8 cellular contexts compared by ENCODE assay signal in the genomic region with DNA sequence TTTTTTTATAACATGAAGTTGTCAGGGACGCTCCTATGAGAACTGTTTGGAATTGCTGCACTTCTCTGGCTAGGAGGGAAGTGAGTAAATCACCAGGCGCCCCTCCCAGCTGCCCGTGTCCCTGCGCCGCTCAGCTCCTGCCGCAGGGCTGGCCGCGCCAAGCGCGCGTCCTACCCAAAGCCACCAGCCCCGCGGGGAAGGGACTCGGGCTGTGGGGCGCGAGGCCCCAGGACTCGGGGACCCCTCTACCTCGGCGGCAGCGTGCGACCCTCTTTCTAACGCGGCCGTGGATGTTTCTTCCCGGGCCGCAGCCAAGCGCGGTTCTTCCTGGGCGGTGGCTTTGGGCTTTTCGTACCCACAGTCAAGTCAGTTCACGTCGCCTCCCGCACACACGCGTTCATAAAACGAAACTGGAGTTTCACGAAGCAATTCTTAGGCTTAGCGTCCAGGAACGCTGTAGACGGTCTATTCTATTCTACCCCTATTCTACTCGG. TPM values are rescaled to one million over a fixed set of nuclear protein-coding genes. Genes with fewer than 3 reads are reported as not detected.
A peak's percentile ranks its signal among the peaks of the same experiment; 100 is the strongest.
DNase-seq lines count a peak whose midpoint lies in the region; ATAC-seq, FAIRE-seq and TF ChIP-seq lines count a peak whose summit lies in the region.

No MANE protein-coding gene starts in this region.

- DNase-seq in stimulated activated CD4-positive, alpha-beta T cell treated with anti-CD3 and anti-CD28 coated beads, Interleukin-15, amount 100 ng/mL, for 24 hours: peak; percentile 21
- no peak for DNase-seq in stimulated activated CD4-positive, alpha-beta T cell treated with anti-CD3 and anti-CD28 coated beads, Interleukin-2, amount 100 ng/mL, for 24 hours
- DNase-seq in MCF 10A (ENCODE audit: unreplicated experiment) (no peak), kidney (peak; percentile 78), GM19239 (ENCODE audit: insufficient read length, low spot score) (no peak)
- DNase-seq in stimulated activated CD4-positive, alpha-beta T cell treated with anti-CD3 and anti-CD28 coated beads, Interleukin-4, amount 100 ng/mL, for 1 hour: no peak

- POLR2A ChIA-PET in MCF 10A (lab: Yijun Ruan, JAX): interaction anchor here (0.7 to 1.2 kb wide), 2 partner anchors 13 to 29 kb away, joined by 3 read pairs; no protein-coding TSS in a partner anchor

- H3K36me3 Mint-ChIP-seq in MCF 10A (ENCODE audit: insufficient read depth, unreplicated experiment): no peaks in the 10 kb centered on the region

- H3K9me3 Mint-ChIP-seq in MCF 10A (ENCODE audit: unreplicated experiment): no peaks in the 10 kb centered on the region

- H3K9ac ChIP-seq in kidney (ENCODE audit: low read length in 2 of 2) (peak overlapping the region; percentile 61 to 78), stomach smooth muscle (ENCODE audit: low read length in 2 of 2) (no peak overlapping the region)

- H3K4me3 Mint-ChIP-seq in MCF 10A (ENCODE audit: unreplicated experiment): peak overlapping the region; percentile 69

- FAIRE-seq in kidney (lab: Jason Lieb, UNC) (no peak), GM19239 (lab: Jason Lieb, UNC) (no peak)

- no peaks in the 10 kb centered on the region for H3K36me3 ChIP-seq in kidney (ENCODE audit: control insufficient read depth in 1 of 2, insufficient read depth in 2 of 2, low read length in 2 of 2)
- H3K36me3 ChIP-seq in stomach smooth muscle (ENCODE audit: control insufficient read depth in 2 of 2, insufficient read depth in 2 of 2, low read length in 2 of 2): no peaks in the 10 kb centered on the region

- H3K27me3 Mint-ChIP-seq in MCF 10A (ENCODE audit: insufficient read depth, unreplicated experiment): no peaks in the 10 kb centered on the region

- H3K27me3 ChIP-seq in stomach smooth muscle (ENCODE audit: control insufficient read depth in 1 of 2, insufficient read depth in 2 of 2, low read length in 2 of 2): peaks cover 69 to 94% of the 10 kb centered on the region in 2 donors

- CTCF ChIA-PET in MCF 10A (lab: Yijun Ruan, JAX): no interaction called here

- no TSS peak for BruUV-seq in MCF 10A (replicated peaks; lab: Mats Ljungman, UMichigan)

- ATAC-seq in GM21825 (IDR thresholded peaks at IDR 0.05; ENCODE audit: unreplicated experiment): no peak

- H3K4me1 ChIP-seq in kidney (ENCODE audit: control insufficient read depth in 1 of 2, insufficient read depth in 1 of 2, low read depth in 1 of 2, low read length in 2 of 2) (peaks cover 0 to 3% of the 10 kb centered on the region in 2 donors), stomach smooth muscle (ENCODE audit: control insufficient read depth, insufficient read depth, low read length) (peaks cover 21% of the 10 kb centered on the region)

- H3K4me3 ChIP-seq in kidney (ENCODE audit: low read length in 2 of 2) (peak overlapping the region; percentile 73 to 74), stomach smooth muscle (ENCODE audit: low read length in 2 of 2) (peak overlapping the region; percentile 72 to 74)

- intact Hi-C loops in MCF 10A (cut with micrococcal nuclease) (no loop called here), kidney (cut with DNase I) (no loop called here)

- H3K4me1 Mint-ChIP-seq in MCF 10A (ENCODE audit: insufficient read depth, unreplicated experiment): no peaks in the 10 kb centered on the region

- H3K9me3 ChIP-seq in kidney (ENCODE audit: control insufficient read depth in 1 of 2, low read length in 2 of 2): no peaks in the 10 kb centered on the region
- no peaks in the 10 kb centered on the region for H3K9me3 ChIP-seq in stomach smooth muscle (ENCODE audit: control insufficient read depth in 2 of 2, low read length in 2 of 2)

- H3K27ac Mint-ChIP-seq in MCF 10A (ENCODE audit: low read depth, unreplicated experiment): no peak overlapping the region

- TF ChIP-seq CTCF in MCF 10A (IDR thresholded peaks at IDR 0.05; ENCODE audit: unreplicated experiment) (no peak), kidney (IDR thresholded peaks at IDR 0.05; ENCODE audit: borderline replicate concordance, extremely low read depth, insufficient read depth) (no peak)

- H3K27ac ChIP-seq in kidney (ENCODE audit: low read depth in 2 of 2, low read length in 2 of 2) (peak overlapping the region; percentile 33 to 81), stomach smooth muscle (ENCODE audit: low read length) (no peak overlapping the region)

RNA-seq across cellular contexts. Expression of a gene that starts 15.2 kb away (rescaled TPM):
- 16.7 and 16.8 TPM in 2 replicates for total RNA-seq in MCF 10A (2022)
- total RNA-seq in kidney: 58.5 TPM
- polyA plus RNA-seq in kidney (ENCODE audit: insufficient read depth, low read depth, low replicate concordance): 18.0 TPM

Comparison
In these comparisons a context has a peak if more than half of its experiments do, and no peak if none do; other contexts are left out.
1. DNase-seq: peak in stimulated activated CD4-positive, alpha-beta T cell treated with anti-CD3 and anti-CD28 coated beads, Interleukin-15, amount 100 ng/mL, for 24 hours (single experiment) and kidney (single experiment); none in stimulated activated CD4-positive, alpha-beta T cell treated with anti-CD3 and anti-CD28 coated beads, Interleukin-2, amount 100 ng/mL, for 24 hours (0 of 2), MCF 10A (single experiment), GM19239 (single experiment) and stimulated activated CD4-positive, alpha-beta T cell treated with anti-CD3 and anti-CD28 coated beads, Interleukin-4, amount 100 ng/mL, for 1 hour (single experiment).
2. H3K9ac ChIP-seq: peak in kidney (2 of 2); none in stomach smooth muscle (0 of 2).